1 cellular context compared by ENCODE assay signal in the genomic region with DNA sequence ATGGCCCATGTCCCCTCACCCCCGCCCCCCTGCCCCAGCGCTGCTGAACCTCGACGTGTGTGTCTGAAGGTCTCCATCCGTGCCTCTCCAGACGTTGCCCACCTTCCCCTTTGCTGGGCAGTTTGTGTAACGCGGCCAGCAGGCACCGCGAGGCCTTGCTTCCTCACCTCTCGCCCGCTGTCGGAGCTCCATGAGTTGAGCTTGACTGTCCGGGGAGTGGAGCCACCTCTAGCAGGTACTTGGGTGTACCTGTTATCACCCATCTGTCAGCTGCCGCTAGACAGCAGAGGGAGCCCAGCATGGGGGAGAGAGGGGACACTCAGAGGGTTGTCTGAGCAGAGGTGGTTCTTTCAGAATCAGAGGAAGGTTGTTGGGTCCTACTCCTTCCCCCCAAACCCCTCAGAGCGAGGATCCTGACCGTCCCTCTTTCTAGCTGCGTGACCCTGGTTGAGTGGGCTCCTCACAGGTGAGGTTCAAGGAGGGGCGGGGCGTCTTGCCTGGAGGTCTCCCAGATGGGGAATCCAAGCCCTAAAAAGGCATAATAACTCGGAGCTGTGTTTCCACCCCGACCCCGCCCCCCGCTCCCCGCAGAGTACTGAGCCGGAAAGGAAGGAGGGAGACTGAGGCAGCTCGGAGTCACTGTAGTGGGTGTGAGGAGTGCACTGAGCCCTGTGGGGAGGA.
TF ChIP-seq lines count a peak whose summit lies in the region.

No MANE protein-coding gene starts in this region.

TF ChIP-seq in IMR-90, 13 proteins besides CTCF, POLR2A, EP300 and RAD21:
- no peak for TF ChIP-seq SMC3 (IDR thresholded peaks at IDR 0.05; ENCODE audit: low read depth, low read length)
- no peak for TF ChIP-seq MXI1 (IDR thresholded peaks at IDR 0.05; ENCODE audit: borderline replicate concordance, low read depth, low read length)
- TF ChIP-seq, protein P1, sequence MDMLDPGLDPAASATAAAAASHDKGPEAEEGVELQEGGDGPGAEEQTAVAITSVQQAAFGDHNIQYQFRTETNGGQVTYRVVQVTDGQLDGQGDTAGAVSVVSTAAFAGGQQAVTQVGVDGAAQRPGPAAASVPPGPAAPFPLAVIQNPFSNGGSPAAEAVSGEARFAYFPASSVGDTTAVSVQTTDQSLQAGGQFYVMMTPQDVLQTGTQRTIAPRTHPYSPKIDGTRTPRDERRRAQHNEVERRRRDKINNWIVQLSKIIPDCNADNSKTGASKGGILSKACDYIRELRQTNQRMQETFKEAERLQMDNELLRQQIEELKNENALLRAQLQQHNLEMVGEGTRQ (IDR thresholded peaks at IDR 0.05; ENCODE audit: low read depth, low read length), result no peak
- TF ChIP-seq FOS (IDR thresholded peaks at IDR 0.05; ENCODE audit: low read depth, low read length), result no peak
- TF ChIP-seq NFE2L2 (IDR thresholded peaks at IDR 0.05; ENCODE audit: low read depth, low read length), result no peak
- TF ChIP-seq, protein P2, sequence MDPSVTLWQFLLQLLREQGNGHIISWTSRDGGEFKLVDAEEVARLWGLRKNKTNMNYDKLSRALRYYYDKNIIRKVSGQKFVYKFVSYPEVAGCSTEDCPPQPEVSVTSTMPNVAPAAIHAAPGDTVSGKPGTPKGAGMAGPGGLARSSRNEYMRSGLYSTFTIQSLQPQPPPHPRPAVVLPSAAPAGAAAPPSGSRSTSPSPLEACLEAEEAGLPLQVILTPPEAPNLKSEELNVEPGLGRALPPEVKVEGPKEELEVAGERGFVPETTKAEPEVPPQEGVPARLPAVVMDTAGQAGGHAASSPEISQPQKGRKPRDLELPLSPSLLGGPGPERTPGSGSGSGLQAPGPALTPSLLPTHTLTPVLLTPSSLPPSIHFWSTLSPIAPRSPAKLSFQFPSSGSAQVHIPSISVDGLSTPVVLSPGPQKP (IDR thresholded peaks at IDR 0.05; ENCODE audit: borderline replicate concordance, low read depth, low read length), result no peak
- no peak for TF ChIP-seq RFX5 (IDR thresholded peaks at IDR 0.05; ENCODE audit: low read depth, low read length)
- no peak for TF ChIP-seq CEBPB (IDR thresholded peaks at IDR 0.05; ENCODE audit: low read depth, low read length)
- TF ChIP-seq RCOR1 (IDR thresholded peaks at IDR 0.05; ENCODE audit: insufficient replicate concordance, low read length), result no peak
- TF ChIP-seq MAFK (IDR thresholded peaks at IDR 0.05; ENCODE audit: low read depth, low read length), result no peak
- TF ChIP-seq CHD1 (IDR thresholded peaks at IDR 0.05; ENCODE audit: low read depth, low read length), result no peak
- TF ChIP-seq BHLHE40 (IDR thresholded peaks at IDR 0.05; ENCODE audit: low read depth, low read length), result no peak
